In genomic region chr1:214454619-214455396, GRCh38 we compare ENCODE assay signal across 13 cellular contexts.
DNase-seq lines count a peak whose midpoint lies in the region; ATAC-seq and TF ChIP-seq lines count a peak whose summit lies in the region.
"Had no signal": no experiment of that assay in that cellular context is flagged by ENCODE, and none has a peak within 500 bp of the region (broad histone marks: within the 10 kb centered on the region; RNA-seq: fewer than 3 reads in every experiment).

No MANE protein-coding gene starts in this region.

- H3K56ac ChIP-seq in IMR-90 (ENCODE audit: extremely low read depth, insufficient read depth, low read length), result peak overlapping the region; percentile 7; the same call in 1 of the 2 replicates

- no peak for TF ChIP-seq RAD21 in IMR-90 (IDR thresholded peaks at IDR 0.05; ENCODE audit: low read length)

- 0 out of 2 replicates have a peak, but pooled peaks cover 5% of the 10 kb centered on the region for H3K36me3 ChIP-seq in IMR-90 (ENCODE audit: control insufficient read depth, insufficient read depth, low read length)
- no peaks in the 10 kb centered on the region for H3K36me3 ChIP-seq in uterus

- H2AK9ac ChIP-seq in IMR-90 (replicated peaks; ENCODE audit: low read depth, low read length, poor library complexity), result no peak overlapping the region

- H3K4ac ChIP-seq in IMR-90 (ENCODE audit: low read depth, low read length), result peak overlapping the region; percentile 46

- H3K4me1 ChIP-seq in IMR-90 (ENCODE audit: control insufficient read depth, insufficient read depth, low read length) (peaks cover 12% of the 10 kb centered on the region), uterus (no peaks in the 10 kb centered on the region)

- no peak overlapping the region for H2AFZ ChIP-seq in IMR-90 (replicated peaks; ENCODE audit: low read length, poor library complexity)

- peak overlapping the region; percentile 24 for H2AK5ac ChIP-seq in IMR-90 (ENCODE audit: low read depth, low read length)

- H3K4me2 ChIP-seq in IMR-90 (ENCODE audit: low read depth, low read length), result peak overlapping the region; percentile 40; the same call in 1 of the 2 replicates

- peak overlapping the region; percentile 79; the same call in 1 of the 2 replicates for H3K18ac ChIP-seq in IMR-90 (ENCODE audit: low read depth, low read length)

- peak overlapping the region; percentile 63 for H2BK5ac ChIP-seq in IMR-90 (ENCODE audit: low read depth, low read length, poor library complexity, severe bottlenecking)

- no peak overlapping the region for H4K91ac ChIP-seq in IMR-90 (ENCODE audit: insufficient read depth, low read depth, low read length)

- dilution Hi-C loops in IMR-90 (cut with HindIII; ENCODE audit: low sequenced_read_pairs, unreplicated experiment), result no loop called here

- H2BK15ac ChIP-seq in IMR-90 (ENCODE audit: low read depth, low read length), result peak overlapping the region; percentile 2; the same call in 1 of the 3 replicates

- H4K20me1 ChIP-seq in IMR-90 (ENCODE audit: insufficient read depth, low read length), result peaks cover 21% of the 10 kb centered on the region; the same call in 1 of the 2 replicates

- peaks cover 17% of the 10 kb centered on the region for H3K9me1 ChIP-seq in IMR-90 (ENCODE audit: insufficient read depth, low read length)

- peak overlapping the region; percentile 36 for H2BK20ac ChIP-seq in IMR-90 (ENCODE audit: low read depth, low read length)

- no TSS peak for BruUV-seq in IMR-90 (replicated peaks; lab: Mats Ljungman, UMichigan)

- peak overlapping the region; percentile 29 for H3K14ac ChIP-seq in IMR-90 (replicated peaks; ENCODE audit: low read depth, low read length)

- H3K4me3 ChIP-seq in IMR-90 (ENCODE audit: insufficient read depth, low read depth, low read length) (no peak overlapping the region), foreskin fibroblast (ENCODE audit: low read depth in 1 of 2, low read length in 2 of 2) (no peak overlapping the region), uterus (no peak overlapping the region)
- H3K4me3 ChIP-seq: dorsolateral prefrontal cortex had no signal

- peaks cover 30 to 74% of the 10 kb centered on the region in 2 experiments for H3K79me1 ChIP-seq in IMR-90 (ENCODE audit: low read depth in 1 of 2, low read length in 2 of 2)

- TF ChIP-seq CTCF in IMR-90 (conservative IDR thresholded peaks at IDR 0.05; ENCODE audit: low read depth, low read length), result no peak
- TF ChIP-seq CTCF in foreskin fibroblast (IDR thresholded peaks at IDR 0.05; ENCODE audit: low read depth, low read length), result no peak
- TF ChIP-seq CTCF in uterus (IDR thresholded peaks at IDR 0.05), result no peak

- H3K9ac ChIP-seq in IMR-90 (ENCODE audit: low read depth, low read length), result no peak overlapping the region

- ATAC-seq in IMR-90 (ENCODE audit: low read depth), result peak; percentile 73
- no peak for ATAC-seq in GM19328 (IDR thresholded peaks at IDR 0.05; ENCODE audit: unreplicated experiment)
- ATAC-seq in GM18520 (IDR thresholded peaks at IDR 0.05; ENCODE audit: unreplicated experiment), result no peak

- H3K27me3 ChIP-seq in IMR-90 (ENCODE audit: control insufficient read depth, insufficient read depth, low read length) (no peaks in the 10 kb centered on the region), uterus (no peaks in the 10 kb centered on the region)
- H3K27me3 ChIP-seq: dorsolateral prefrontal cortex had no signal

- intact Hi-C loops in IMR-90 (cut with micrococcal nuclease) (no loop called here), uterus (cut with DNase I; ENCODE audit: low total_unique reads) (no loop called here)

- H4K8ac ChIP-seq in IMR-90 (ENCODE audit: low read depth in 2 of 2, low read length in 2 of 2), result peak overlapping the region in 1 of 2 experiments; percentile 64; a peak in 2 of 4 replicates

- peak overlapping the region; percentile 30; the same call in 1 of the 2 replicates for H2BK120ac ChIP-seq in IMR-90 (ENCODE audit: low read depth, low read length)

- no peak overlapping the region for H3K27ac ChIP-seq in IMR-90 (ENCODE audit: insufficient read depth, low read length)
- H3K27ac ChIP-seq in uterus, result peak overlapping the region in 1 of 2 donors; percentile 1
- H3K27ac ChIP-seq: dorsolateral prefrontal cortex had no signal

- 25% methylated on average over 2 of the region's 3 CpGs; no CpG with 5 or more reads in 1 of the 2 experiments for WGBS in IMR-90 (ENCODE audit: extremely low coverage in 2 of 2, insufficient read length in 1 of 2), 2 experiments

- H3K9me3 ChIP-seq in IMR-90 (ENCODE audit: control insufficient read depth, insufficient read depth, low read length) (no peaks in the 10 kb centered on the region), uterus (no peaks in the 10 kb centered on the region)

- CTCF ChIA-PET in IMR-90 (lab: Yijun Ruan, JAX), result interaction anchor here (0.6 to 1.2 kb wide), 4 partner anchors 12 to 163 kb away, joined by 3 to 4 read pairs (median 3); no protein-coding TSS in a partner anchor

- DNase-seq in ACHN, result peak; percentile 54
- DNase-seq in IMR-90, result peak; percentile 91
- peak; percentile 36 to 58 for DNase-seq in SW 1271 (lab: John Stamatoyannopoulos, UW)
- peak; percentile 83 to 88 for DNase-seq in foreskin fibroblast
- no peak for DNase-seq in NCI-H2029 treated with DMSO at 0.1 percent for 48 hours (lab: John Stamatoyannopoulos, UW)
- DNase-seq in uterus, result no peak
- DNase-seq: activated T-cell treated with anti-CD3 and anti-CD28 coated beads for 4 hours; CD8-positive, alpha-beta memory T cell; dorsolateral prefrontal cortex; left cardiac atrium; stimulated activated CD4-positive, alpha-beta T cell treated with anti-CD3 and anti-CD28 coated beads, Interleukin-12 subunit alpha, Interleukin-12 subunit beta, amount 100 ng/mL, for 4 hours had no signal

- TF ChIP-seq POLR2A in IMR-90 (IDR thresholded peaks at IDR 0.05; ENCODE audit: low read depth, low read length) (no peak; the same call in 1 of the 2 replicates), uterus (IDR thresholded peaks at IDR 0.05) (no peak)

- in situ Hi-C loops in ACHN (cut with HindIII; ENCODE audit: low pct_ligation_motif_present, low pct_unique_long_range_greater_than_20kb, low sequenced_read_pairs), result no loop called here
- in situ Hi-C loops in IMR-90 (cut with MboI; ENCODE audit: low sequenced_read_pairs), result no loop called here

- H4K5ac ChIP-seq in IMR-90 (ENCODE audit: low read depth, low read length), result no peak overlapping the region; the same call in 1 of the 2 replicates

- peak overlapping the region; percentile 59; the same call in 1 of the 2 replicates for H3K23ac ChIP-seq in IMR-90 (ENCODE audit: low read depth, low read length)

- POLR2A ChIA-PET in IMR-90 (lab: Charles Lee; ENCODE audit: unreplicated experiment), result no interaction called here

TF ChIP-seq in IMR-90, 13 proteins besides CTCF, POLR2A, EP300 and RAD21:
- no peak for TF ChIP-seq CHD1 (IDR thresholded peaks at IDR 0.05; ENCODE audit: low read depth, low read length)
- peak; percentile 55; the same call in 1 of the 2 replicates for TF ChIP-seq CEBPB (IDR thresholded peaks at IDR 0.05; ENCODE audit: low read depth, low read length)
- TF ChIP-seq SMC3 (IDR thresholded peaks at IDR 0.05; ENCODE audit: low read depth, low read length), result no peak
- no peak for TF ChIP-seq ELK1 (IDR thresholded peaks at IDR 0.05; ENCODE audit: borderline replicate concordance, low read depth, low read length)
- TF ChIP-seq FOS (IDR thresholded peaks at IDR 0.05; ENCODE audit: low read depth, low read length), result no peak
- peak; percentile 93 for TF ChIP-seq MXI1 (IDR thresholded peaks at IDR 0.05; ENCODE audit: borderline replicate concordance, low read depth, low read length)
- TF ChIP-seq RFX5 (IDR thresholded peaks at IDR 0.05; ENCODE audit: low read depth, low read length), result no peak
- peak; percentile 37; the same call in 1 of the 2 replicates for TF ChIP-seq BHLHE40 (IDR thresholded peaks at IDR 0.05; ENCODE audit: low read depth, low read length)

Comparison
In these comparisons a context has a peak if more than half of its experiments do, and no peak if none do; other contexts are left out.
1. DNase-seq: peak in ACHN (single experiment), IMR-90 (single experiment), SW 1271 (2 of 2) and foreskin fibroblast (2 of 2); none in NCI-H2029 treated with DMSO at 0.1 percent for 48 hours (single experiment) and uterus (0 of 2).